ENCODE assay signal across 1 cellular context in the genomic region with DNA sequence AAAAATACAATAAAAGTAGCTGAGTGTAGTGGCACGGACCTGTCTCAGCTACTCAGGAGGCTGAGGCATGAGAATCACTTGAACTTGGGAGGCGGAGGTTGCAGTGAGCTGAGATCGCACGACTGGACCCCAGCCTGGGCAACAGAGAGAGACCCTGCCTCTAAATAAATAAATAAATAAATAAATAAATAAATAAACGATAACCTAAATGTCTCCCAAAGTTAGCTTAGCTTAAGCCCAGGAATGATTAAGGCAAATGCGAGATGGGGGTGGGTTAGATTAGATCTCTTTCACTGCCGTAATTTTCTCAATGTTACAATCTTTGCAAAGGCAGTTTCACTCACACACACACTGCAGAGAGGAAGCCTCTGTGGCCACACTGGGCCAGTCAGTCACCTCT.
TF ChIP-seq lines count a peak whose summit lies in the region.

No MANE protein-coding gene starts in this region.

TF ChIP-seq in HCT116, 20 proteins besides CTCF, POLR2A, EP300 and RAD21 (continued from another document):
- TF ChIP-seq YY1 (IDR thresholded peaks at IDR 0.05; ENCODE audit: extremely low read depth, insufficient replicate concordance, low read depth, low read length) (no peak), ZFX (IDR thresholded peaks at IDR 0.05) (no peak), ZNF274 (IDR thresholded peaks at IDR 0.05; ENCODE audit: low read depth, low read length) (no peak), EZH2phosphoT487 (IDR thresholded peaks at IDR 0.05; ENCODE audit: borderline replicate concordance) (no peak), TCF7L2 (IDR thresholded peaks at IDR 0.05; ENCODE audit: borderline replicate concordance, extremely low read depth, insufficient read depth, insufficient read length) (no peak), FOSL1 (IDR thresholded peaks at IDR 0.05; ENCODE audit: low read depth) (no peak), ELF1 (IDR thresholded peaks at IDR 0.05; ENCODE audit: borderline replicate concordance, low read depth) (no peak), EGR1 (IDR thresholded peaks at IDR 0.05; ENCODE audit: low read depth) (no peak), CBX3 (IDR thresholded peaks at IDR 0.05; ENCODE audit: low read depth) (no peak), SP1 (IDR thresholded peaks at IDR 0.05; ENCODE audit: low read depth) (no peak), POLR2AphosphoS5 (IDR thresholded peaks at IDR 0.05; ENCODE audit: low read depth, low read length) (no peak), ATF3 (IDR thresholded peaks at IDR 0.05) (no peak), EZH2 (IDR thresholded peaks at IDR 0.05) (no peak), SIN3A (IDR thresholded peaks at IDR 0.05; ENCODE audit: low read depth) (no peak), SRF (IDR thresholded peaks at IDR 0.05; ENCODE audit: low read depth) (no peak)
- TF ChIP-seq, protein P1, sequence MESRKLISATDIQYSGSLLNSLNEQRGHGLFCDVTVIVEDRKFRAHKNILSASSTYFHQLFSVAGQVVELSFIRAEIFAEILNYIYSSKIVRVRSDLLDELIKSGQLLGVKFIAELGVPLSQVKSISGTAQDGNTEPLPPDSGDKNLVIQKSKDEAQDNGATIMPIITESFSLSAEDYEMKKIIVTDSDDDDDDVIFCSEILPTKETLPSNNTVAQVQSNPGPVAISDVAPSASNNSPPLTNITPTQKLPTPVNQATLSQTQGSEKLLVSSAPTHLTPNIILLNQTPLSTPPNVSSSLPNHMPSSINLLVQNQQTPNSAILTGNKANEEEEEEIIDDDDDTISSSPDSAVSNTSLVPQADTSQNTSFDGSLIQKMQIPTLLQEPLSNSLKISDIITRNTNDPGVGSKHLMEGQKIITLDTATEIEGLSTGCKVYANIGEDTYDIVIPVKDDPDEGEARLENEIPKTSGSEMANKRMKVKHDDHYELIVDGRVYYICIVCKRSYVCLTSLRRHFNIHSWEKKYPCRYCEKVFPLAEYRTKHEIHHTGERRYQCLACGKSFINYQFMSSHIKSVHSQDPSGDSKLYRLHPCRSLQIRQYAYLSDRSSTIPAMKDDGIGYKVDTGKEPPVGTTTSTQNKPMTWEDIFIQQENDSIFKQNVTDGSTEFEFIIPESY (IDR thresholded peaks at IDR 0.05; ENCODE audit: extremely low read depth, insufficient replicate concordance, low read length), result no peak
- TF ChIP-seq, protein P2, sequence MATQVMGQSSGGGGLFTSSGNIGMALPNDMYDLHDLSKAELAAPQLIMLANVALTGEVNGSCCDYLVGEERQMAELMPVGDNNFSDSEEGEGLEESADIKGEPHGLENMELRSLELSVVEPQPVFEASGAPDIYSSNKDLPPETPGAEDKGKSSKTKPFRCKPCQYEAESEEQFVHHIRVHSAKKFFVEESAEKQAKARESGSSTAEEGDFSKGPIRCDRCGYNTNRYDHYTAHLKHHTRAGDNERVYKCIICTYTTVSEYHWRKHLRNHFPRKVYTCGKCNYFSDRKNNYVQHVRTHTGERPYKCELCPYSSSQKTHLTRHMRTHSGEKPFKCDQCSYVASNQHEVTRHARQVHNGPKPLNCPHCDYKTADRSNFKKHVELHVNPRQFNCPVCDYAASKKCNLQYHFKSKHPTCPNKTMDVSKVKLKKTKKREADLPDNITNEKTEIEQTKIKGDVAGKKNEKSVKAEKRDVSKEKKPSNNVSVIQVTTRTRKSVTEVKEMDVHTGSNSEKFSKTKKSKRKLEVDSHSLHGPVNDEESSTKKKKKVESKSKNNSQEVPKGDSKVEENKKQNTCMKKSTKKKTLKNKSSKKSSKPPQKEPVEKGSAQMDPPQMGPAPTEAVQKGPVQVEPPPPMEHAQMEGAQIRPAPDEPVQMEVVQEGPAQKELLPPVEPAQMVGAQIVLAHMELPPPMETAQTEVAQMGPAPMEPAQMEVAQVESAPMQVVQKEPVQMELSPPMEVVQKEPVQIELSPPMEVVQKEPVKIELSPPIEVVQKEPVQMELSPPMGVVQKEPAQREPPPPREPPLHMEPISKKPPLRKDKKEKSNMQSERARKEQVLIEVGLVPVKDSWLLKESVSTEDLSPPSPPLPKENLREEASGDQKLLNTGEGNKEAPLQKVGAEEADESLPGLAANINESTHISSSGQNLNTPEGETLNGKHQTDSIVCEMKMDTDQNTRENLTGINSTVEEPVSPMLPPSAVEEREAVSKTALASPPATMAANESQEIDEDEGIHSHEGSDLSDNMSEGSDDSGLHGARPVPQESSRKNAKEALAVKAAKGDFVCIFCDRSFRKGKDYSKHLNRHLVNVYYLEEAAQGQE (IDR thresholded peaks at IDR 0.05; ENCODE audit: low read depth), result no peak
- TF ChIP-seq, protein P3, sequence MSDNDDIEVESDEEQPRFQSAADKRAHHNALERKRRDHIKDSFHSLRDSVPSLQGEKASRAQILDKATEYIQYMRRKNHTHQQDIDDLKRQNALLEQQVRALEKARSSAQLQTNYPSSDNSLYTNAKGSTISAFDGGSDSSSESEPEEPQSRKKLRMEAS (IDR thresholded peaks at IDR 0.05), result no peak
